ENCODE assay signal across 11 cellular contexts in the genomic region with DNA sequence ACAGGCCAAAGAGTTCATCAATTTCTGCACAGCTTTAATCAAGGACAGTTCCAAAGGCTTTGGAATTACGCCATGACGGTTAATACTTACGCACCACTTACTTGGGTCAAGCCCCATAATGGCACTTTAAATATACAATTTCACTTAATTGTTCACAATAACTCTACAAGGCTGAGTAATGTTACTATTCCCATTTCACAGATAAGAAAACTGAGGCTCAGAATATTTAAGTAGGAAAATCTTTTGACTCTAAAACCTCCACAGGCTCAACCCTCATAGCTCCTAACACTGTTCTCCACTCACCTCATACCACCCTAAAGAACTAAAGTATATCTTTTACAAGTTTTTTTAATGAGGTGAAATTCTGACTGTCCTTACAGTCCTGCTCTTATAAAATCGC.
"Had no signal": no experiment of that assay in that cellular context is flagged by ENCODE, and none has a peak within 500 bp of the region (broad histone marks: within the 10 kb centered on the region; RNA-seq: fewer than 3 reads in every experiment).

No MANE protein-coding gene starts in this region.

- DNase-seq: GM23248, GOT3, H7, H9, HCEC 1CT, HFFc6 had no signal

- H2AFZ ChIP-seq: GM23248, GM23338 had no signal

- H3K36me3 ChIP-seq: HAP-1 had no signal

- H3K4me1 ChIP-seq: HAP-1 had no signal

- H3K4me3 Mint-ChIP-seq: GM23338, H9, HFFc6 had no signal

- H3K9ac ChIP-seq: GM23248 had no signal

- H3K9me3 ChIP-seq: HAP-1 had no signal

- H3K9me3 Mint-ChIP-seq: H9, HFFc6 had no signal

- H3K4me1 Mint-ChIP-seq: GM23338 had no signal

- H3K4me2 ChIP-seq: GM23338 had no signal

- H3K27ac ChIP-seq: GM23248 had no signal

- FAIRE-seq: H1, H54 had no signal

- H3K27ac Mint-ChIP-seq: GM23338, H9, HFFc6 had no signal

- H3K4me3 ChIP-seq: GM23248, GM23338, HAP-1 had no signal

- ATAC-seq: GM23338, HCT116 had no signal
